Comparison of ENCODE assay signal across 9 cellular contexts in the genomic region with DNA sequence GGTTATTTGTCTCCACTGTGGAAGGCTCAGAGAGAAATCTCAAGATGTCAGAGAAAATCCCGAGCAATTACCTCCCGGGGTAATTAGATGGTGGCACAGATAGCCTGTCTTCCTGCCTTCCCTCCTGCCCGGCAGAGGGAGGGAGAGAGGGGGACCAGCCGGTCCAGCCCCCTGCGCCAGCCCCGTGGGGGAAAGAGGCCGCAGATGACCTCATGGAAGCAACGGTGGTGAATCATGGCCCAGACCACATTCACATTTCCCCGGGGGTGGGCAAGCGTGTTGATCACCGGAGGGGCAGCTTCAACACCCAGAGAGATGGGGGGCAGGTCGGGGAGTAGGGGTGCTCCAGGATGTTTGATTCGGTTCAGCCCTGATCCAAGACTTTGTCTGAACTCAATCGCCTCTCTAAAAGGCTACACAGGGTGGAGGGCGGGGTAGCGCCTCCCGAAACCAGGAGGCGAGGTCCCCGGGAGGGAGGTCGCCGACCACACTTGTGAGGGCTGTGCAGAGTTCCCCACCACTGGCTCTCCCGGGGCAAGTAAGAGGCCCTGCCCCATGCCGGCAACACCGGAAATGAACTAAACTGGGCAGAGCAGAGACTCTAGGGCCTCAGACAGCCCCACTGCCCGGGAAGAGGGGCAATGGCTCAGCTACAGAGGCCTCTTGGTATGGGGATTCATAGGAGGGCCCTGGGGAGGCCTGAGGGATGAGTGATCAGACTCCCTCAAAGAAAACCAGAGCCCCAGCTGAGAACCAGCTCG.
DNase-seq lines count a peak whose midpoint lies in the region; ATAC-seq and TF ChIP-seq lines count a peak whose summit lies in the region.
"Had no signal": no experiment of that assay in that cellular context is flagged by ENCODE, and none has a peak within 500 bp of the region (broad histone marks: within the 10 kb centered on the region; RNA-seq: fewer than 3 reads in every experiment).

No MANE protein-coding gene starts in this region.

- H3K36me3 ChIP-seq in lower lobe of right lung (no peaks in the 10 kb centered on the region), thyroid gland (no peaks in the 10 kb centered on the region)

- peak overlapping the region; percentile 62 for H3K27ac ChIP-seq in lower lobe of right lung
- H3K27ac ChIP-seq in thyroid gland, result no peak overlapping the region

- intact Hi-C loops in lower lobe of right lung (cut with DNase I), result no loop called here
- intact Hi-C loops in thyroid gland (cut with DNase I), result no loop called here

- in situ Hi-C loops in astrocyte of the spinal cord (cut with HindIII; ENCODE audit: low sequenced_read_pairs), result no loop called here

- H3K4me3 ChIP-seq in astrocyte of the spinal cord (ENCODE audit: low read depth, low read length), result no peak overlapping the region
- no peak overlapping the region for H3K4me3 ChIP-seq in lower lobe of right lung
- no peak overlapping the region for H3K4me3 ChIP-seq in thyroid gland (replicated peaks in 1 of 3)

- DNase-seq in A172 (ENCODE audit: low spot score) (peak; percentile 91), M059J (ENCODE audit: low read depth) (peak; percentile 91), astrocyte of the spinal cord (ENCODE audit: low read depth, low spot score) (peak; percentile 36), lower lobe of right lung (peak; percentile 53), thyroid gland (no peak), NCI-H128 (lab: John Stamatoyannopoulos, UW; ENCODE audit: unreplicated experiment) (no peak), NCI-H345 (lab: John Stamatoyannopoulos, UW) (no peak)

- no peaks in the 10 kb centered on the region for H3K27me3 ChIP-seq in lower lobe of right lung (ENCODE audit: low read depth)
- H3K27me3 ChIP-seq in thyroid gland, result no peaks in the 10 kb centered on the region

- ATAC-seq in lower lobe of right lung, result peak; percentile 54 to 59
- ATAC-seq in activated T-helper 17 cell treated with anti-CD3 and anti-CD28 coated beads, Interleukin-2, amount 50 U/mL, for 72 hours (replicated peaks), result no peak

- TF ChIP-seq CTCF in astrocyte of the spinal cord (IDR thresholded peaks at IDR 0.05; ENCODE audit: low read depth, low read length) (no peak), lower lobe of right lung (IDR thresholded peaks at IDR 0.05) (no peak), thyroid gland (IDR thresholded peaks at IDR 0.05) (no peak)

- no peaks in the 10 kb centered on the region for H3K4me1 Mint-ChIP-seq in activated T-helper 17 cell treated with anti-CD3 and anti-CD28 coated beads, Interleukin-2, amount 50 U/mL, for 72 hours

- H3K9me3 ChIP-seq in lower lobe of right lung (no peaks in the 10 kb centered on the region), thyroid gland (no peaks in the 10 kb centered on the region)

- H3K27me3 Mint-ChIP-seq in activated T-helper 17 cell treated with anti-CD3 and anti-CD28 coated beads, Interleukin-2, amount 50 U/mL, for 72 hours, result peaks cover 3% of the 10 kb centered on the region
- H3K27me3 Mint-ChIP-seq: activated naive CD8-positive, alpha-beta T cell had no signal

- 57 to 65% methylated on average over 17 to 25 of the region's 26 CpGs for WGBS in thyroid gland, 2 donors

- H3K9me3 Mint-ChIP-seq in activated T-helper 17 cell treated with anti-CD3 and anti-CD28 coated beads, Interleukin-2, amount 50 U/mL, for 72 hours, result no peaks in the 10 kb centered on the region

- no peaks in the 10 kb centered on the region for H3K36me3 Mint-ChIP-seq in activated T-helper 17 cell treated with anti-CD3 and anti-CD28 coated beads, Interleukin-2, amount 50 U/mL, for 72 hours (ENCODE audit: low read depth)
- H3K36me3 Mint-ChIP-seq: activated naive CD8-positive, alpha-beta T cell had no signal

- peaks cover 6% of the 10 kb centered on the region for H3K4me1 ChIP-seq in lower lobe of right lung
- no peaks in the 10 kb centered on the region for H3K4me1 ChIP-seq in thyroid gland

- no peak overlapping the region for H3K27ac Mint-ChIP-seq in activated T-helper 17 cell treated with anti-CD3 and anti-CD28 coated beads, Interleukin-2, amount 50 U/mL, for 72 hours
- H3K27ac Mint-ChIP-seq: activated naive CD8-positive, alpha-beta T cell had no signal

- no peak overlapping the region for H3K4me3 Mint-ChIP-seq in activated T-helper 17 cell treated with anti-CD3 and anti-CD28 coated beads, Interleukin-2, amount 50 U/mL, for 72 hours
- H3K4me3 Mint-ChIP-seq: activated naive CD8-positive, alpha-beta T cell had no signal

- no peak for TF ChIP-seq POLR2A in thyroid gland (IDR thresholded peaks at IDR 0.05)

Comparison
In these comparisons a context has a peak if more than half of its experiments do, and no peak if none do; other contexts are left out.
1. DNase-seq: peak in A172 (single experiment), M059J (single experiment), astrocyte of the spinal cord (single experiment) and lower lobe of right lung (single experiment); none in thyroid gland (0 of 2), NCI-H128 (single experiment) and NCI-H345 (single experiment).